In genomic region chr2:60939622-60940021, GRCh38 we compare ENCODE assay signal across 14 cellular contexts.
"Had no signal": no experiment of that assay in that cellular context is flagged by ENCODE, and none has a peak within 500 bp of the region (broad histone marks: within the 10 kb centered on the region; RNA-seq: fewer than 3 reads in every experiment).

No MANE protein-coding gene starts in this region.

- FAIRE-seq: kidney had no signal

- H3K9me3 Mint-ChIP-seq: activated naive CD4-positive, alpha-beta T cell treated with anti-CD3 and anti-CD28 coated beads for 36 hours had no signal

- DNase-seq: activated CD4-positive, alpha-beta T cell treated with anti-CD3 and anti-CD28 coated beads, Interleukin-2, amount 50 U/mL, for 4 hours; activated naive CD4-positive, alpha-beta T cell treated with anti-CD3 and anti-CD28 coated beads for 36 hours; activated T-cell treated with anti-CD3 and anti-CD28 coated beads, Interleukin-2, amount 50 U/mL, for 1 hour; cerebellar nuclear complex; cortex of kidney; gastrocnemius medialis; head of caudate nucleus; kidney; left lung; midbrain; right cardiac atrium; stomach; trophoblast cell had no signal

- H3K27ac Mint-ChIP-seq: activated naive CD4-positive, alpha-beta T cell treated with anti-CD3 and anti-CD28 coated beads for 36 hours had no signal

- ATAC-seq: gastrocnemius medialis, left lung, right cardiac atrium had no signal

- H3K4me3 Mint-ChIP-seq: activated naive CD4-positive, alpha-beta T cell treated with anti-CD3 and anti-CD28 coated beads for 36 hours; neural crest cell had no signal
